Comparison of ENCODE assay signal across 12 cellular contexts in genomic region chr19:12943437-12944044, GRCh38.
DNase-seq lines count a peak whose midpoint lies in the region; ATAC-seq and TF ChIP-seq lines count a peak whose summit lies in the region.
"Had no signal": no experiment of that assay in that cellular context is flagged by ENCODE, and none has a peak within 500 bp of the region (broad histone marks: within the 10 kb centered on the region; RNA-seq: fewer than 3 reads in every experiment).

No MANE protein-coding gene starts in this region.

- H3K27ac Mint-ChIP-seq in activated naive CD4-positive, alpha-beta T cell treated with anti-CD3 and anti-CD28 coated beads, Interleukin-2, amount 10 ng/mL, durations not matched to agents 7 days and 5 days: peak overlapping the region; percentile 76
- peak overlapping the region; percentile 86 for H3K27ac Mint-ChIP-seq in stimulated activated naive B cell treated with anti-CD40 and anti-IgM and Interleukin-4, amounts not matched to agents 10 μg/mL and 1 μg/mL and 100 μg/mL, for 72 hours

- no peak for ATAC-seq in stimulated activated naive B cell treated with anti-CD40 and anti-IgM and Interleukin-4, amounts not matched to agents 10 μg/mL and 1 μg/mL and 100 μg/mL, for 72 hours (replicated peaks)
- no peak for ATAC-seq in HG03521 (IDR thresholded peaks at IDR 0.05; ENCODE audit: unreplicated experiment)

- peaks cover 5% of the 10 kb centered on the region for H3K27me3 Mint-ChIP-seq in activated naive CD4-positive, alpha-beta T cell treated with anti-CD3 and anti-CD28 coated beads, Interleukin-2, amount 10 ng/mL, durations not matched to agents 7 days and 5 days
- H3K27me3 Mint-ChIP-seq in stimulated activated naive B cell treated with anti-CD40 and anti-IgM and Interleukin-4, amounts not matched to agents 10 μg/mL and 1 μg/mL and 100 μg/mL, for 72 hours: no peaks in the 10 kb centered on the region

- H3K27ac ChIP-seq in RWPE1 (peak overlapping the region; percentile 96), epithelial cell of prostate (peak overlapping the region; percentile 70)

- POLR2A ChIA-PET in RWPE1 (lab: Yijun Ruan, JAX; ENCODE audit: low non-redundant PET): interaction anchor here (0.6 kb wide), 1 partner anchor 1373 kb away, joined by 8 read pairs; no protein-coding TSS in a partner anchor

- no peaks in the 10 kb centered on the region for H3K9me3 Mint-ChIP-seq in activated naive CD4-positive, alpha-beta T cell treated with anti-CD3 and anti-CD28 coated beads, Interleukin-2, amount 10 ng/mL, durations not matched to agents 7 days and 5 days
- H3K9me3 Mint-ChIP-seq in stimulated activated naive B cell treated with anti-CD40 and anti-IgM and Interleukin-4, amounts not matched to agents 10 μg/mL and 1 μg/mL and 100 μg/mL, for 72 hours: peaks cover 0 to 1% of the 10 kb centered on the region in 2 donors

- no peak for TF ChIP-seq CTCF in RWPE1 (conservative IDR thresholded peaks at IDR 0.05; ENCODE audit: low read depth)

- peaks cover 83% of the 10 kb centered on the region for H3K36me3 Mint-ChIP-seq in activated naive CD4-positive, alpha-beta T cell treated with anti-CD3 and anti-CD28 coated beads, Interleukin-2, amount 10 ng/mL, durations not matched to agents 7 days and 5 days
- H3K36me3 Mint-ChIP-seq in stimulated activated naive B cell treated with anti-CD40 and anti-IgM and Interleukin-4, amounts not matched to agents 10 μg/mL and 1 μg/mL and 100 μg/mL, for 72 hours: peaks cover 71 to 80% of the 10 kb centered on the region in 2 donors

- H3K4me3 Mint-ChIP-seq in activated naive CD4-positive, alpha-beta T cell treated with anti-CD3 and anti-CD28 coated beads, Interleukin-2, amount 10 ng/mL, durations not matched to agents 7 days and 5 days: peak overlapping the region; percentile 38
- peak overlapping the region; percentile 63 to 68 for H3K4me3 Mint-ChIP-seq in stimulated activated naive B cell treated with anti-CD40 and anti-IgM and Interleukin-4, amounts not matched to agents 10 μg/mL and 1 μg/mL and 100 μg/mL, for 72 hours

- no peak for DNase-seq in activated naive CD4-positive, alpha-beta T cell treated with anti-CD3 and anti-CD28 coated beads, Interleukin-2, amount 10 ng/mL, durations not matched to agents 7 days and 5 days
- DNase-seq in activated naive CD4-positive, alpha-beta T cell (lab: John Stamatoyannopoulos, UW): no peak
- DNase-seq in RWPE1 (ENCODE audit: low spot score) (no peak), epithelial cell of prostate (ENCODE audit: low read depth, low spot score) (no peak), HUDEP-2 (lab: John Stamatoyannopoulos, UW; ENCODE audit: unreplicated experiment in 76 of 76) (no peak)
- no peak for DNase-seq in stimulated activated naive B cell treated with anti-CD40 and anti-IgM and Interleukin-4, amounts not matched to agents 10 μg/mL and 1 μg/mL and 100 μg/mL, for 72 hours
- no peak for DNase-seq in NK-92 treated with Interleukin-12 subunit alpha and Interleukin-12 subunit beta, amount 100 ng/mL, for 24 hours (lab: John Stamatoyannopoulos, UW)
- DNase-seq: activated CD4-positive, CD25-positive, alpha-beta regulatory T cell; NCI-H1048; NCI-H82; substantia nigra had no signal

- peaks cover 77% of the 10 kb centered on the region for H3K4me1 Mint-ChIP-seq in activated naive CD4-positive, alpha-beta T cell treated with anti-CD3 and anti-CD28 coated beads, Interleukin-2, amount 10 ng/mL, durations not matched to agents 7 days and 5 days
- H3K4me1 Mint-ChIP-seq in stimulated activated naive B cell treated with anti-CD40 and anti-IgM and Interleukin-4, amounts not matched to agents 10 μg/mL and 1 μg/mL and 100 μg/mL, for 72 hours: peaks cover 52 to 81% of the 10 kb centered on the region in 2 donors

- CTCF ChIA-PET in activated naive CD4-positive, alpha-beta T cell treated with anti-CD3 and anti-CD28 coated beads, Interleukin-2, amount 10 ng/mL, durations not matched to agents 7 days and 5 days (lab: Charles Lee): interaction anchor here (0.6 kb wide), 1 partner anchor 22 kb away, joined by 3 read pairs; no protein-coding TSS in a partner anchor
- CTCF ChIA-PET in RWPE1 (lab: Yijun Ruan, JAX): no interaction called here
